Comparison of ENCODE assay signal across 11 cellular contexts in the genomic region with DNA sequence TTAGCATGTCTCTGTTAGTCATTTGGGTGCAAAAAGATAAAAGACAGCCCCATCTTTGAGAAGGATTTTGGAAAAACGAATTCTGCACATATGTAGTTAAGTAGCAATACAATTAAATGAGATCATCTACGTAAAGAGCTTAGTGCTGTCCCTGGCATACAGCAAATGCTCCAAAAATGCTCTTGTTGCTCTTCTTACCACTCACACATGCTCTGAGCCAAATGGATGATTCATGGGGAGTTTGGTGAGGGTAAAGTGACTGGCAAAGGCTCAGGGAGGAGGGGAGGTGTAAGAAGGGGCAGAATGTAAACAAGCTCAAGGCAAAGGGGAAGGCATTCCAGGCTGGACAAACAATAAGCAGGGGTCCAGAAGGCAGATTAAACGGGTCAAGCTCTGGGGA.
DNase-seq lines count a peak whose midpoint lies in the region; ATAC-seq and TF ChIP-seq lines count a peak whose summit lies in the region.
"Had no signal": no experiment of that assay in that cellular context is flagged by ENCODE, and none has a peak within 500 bp of the region (broad histone marks: within the 10 kb centered on the region; RNA-seq: fewer than 3 reads in every experiment).

No MANE protein-coding gene starts in this region.

- H3K4me2 ChIP-seq in GM23248 (ENCODE audit: unreplicated experiment) (peak overlapping the region; percentile 37), fibroblast of lung (ENCODE audit: extremely low read depth, insufficient read depth, low read length) (peak overlapping the region; percentile 52)

- no peak overlapping the region for H3K9ac ChIP-seq in GM23248
- no peak overlapping the region for H3K9ac ChIP-seq in fibroblast of lung (ENCODE audit: insufficient read depth, low read length)

- H2AFZ ChIP-seq in GM23248 (no peak overlapping the region), fibroblast of lung (ENCODE audit: low read length) (no peak overlapping the region)

- ATAC-seq in SK-N-SH treated with all-trans-retinoic acid at 6 μM for 48 hours: peak; percentile 98
- ATAC-seq: T-helper 17 cell had no signal

- in situ Hi-C loops in GM23248 (cut with MboI): no loop called here
- in situ Hi-C loops in HAP-1 (cut with MboI; ENCODE audit: low sequenced_read_pairs): no loop called here

- no peaks in the 10 kb centered on the region for H3K79me2 ChIP-seq in GM23248 (ENCODE audit: insufficient read depth)
- H3K79me2 ChIP-seq in fibroblast of lung (ENCODE audit: control insufficient read depth, insufficient read depth, low read length): no peaks in the 10 kb centered on the region

- H3K36me3 ChIP-seq in GM23248 (ENCODE audit: low read depth): no peaks in the 10 kb centered on the region
- H3K36me3 ChIP-seq in fibroblast of lung (ENCODE audit: control insufficient read depth, insufficient read depth, low read length): no peaks in the 10 kb centered on the region
- no peaks in the 10 kb centered on the region for H3K36me3 ChIP-seq in HAP-1 (replicated peaks)
- H3K36me3 ChIP-seq in suprapubic skin: no peaks in the 10 kb centered on the region

- peaks cover 15% of the 10 kb centered on the region for H3F3A ChIP-seq in GM23248 (ENCODE audit: insufficient read depth)

- TF ChIP-seq CTCF in fibroblast of lung (conservative IDR thresholded peaks at IDR 0.05 in 1 of 2, IDR thresholded peaks at IDR 0.05 in 1 of 2; ENCODE audit: low read depth in 1 of 2, low read length in 2 of 2): no peak
- TF ChIP-seq CTCF in suprapubic skin (IDR thresholded peaks at IDR 0.05): no peak

- H3K4me1 ChIP-seq in GM23248 (ENCODE audit: insufficient read depth) (peaks cover 18% of the 10 kb centered on the region), fibroblast of lung (ENCODE audit: control insufficient read depth, extremely low read depth, insufficient read depth, low read length) (peaks cover 9% of the 10 kb centered on the region), HAP-1 (no peaks in the 10 kb centered on the region), suprapubic skin (no peaks in the 10 kb centered on the region)

- H4K20me1 ChIP-seq in GM23248 (ENCODE audit: insufficient read depth) (no peaks in the 10 kb centered on the region), fibroblast of lung (ENCODE audit: control insufficient read depth, extremely low read depth, insufficient read depth, low read length) (no peaks in the 10 kb centered on the region)

- peak; percentile 93 for DNase-seq in GM23248
- peak; percentile 86 to 89 for DNase-seq in fibroblast of lung (ENCODE audit: low read depth in 2 of 2)
- peak; percentile 72 for DNase-seq in skeletal muscle cell (ENCODE audit: low read depth)
- no peak for DNase-seq in NCI-H1105 (lab: John Stamatoyannopoulos, UW)
- DNase-seq in HAP-1 (ENCODE audit: low spot score in 2 of 2): no peak
- DNase-seq in activated CD4-positive, alpha-beta T cell treated with anti-CD3 and anti-CD28 coated beads for 48 hours: no peak
- no peak for DNase-seq in suprapubic skin (ENCODE audit: low spot score in 2 of 2)
- DNase-seq: activated CD8-positive, alpha-beta memory T cell treated with anti-CD3 and anti-CD28 coated beads for 24 hours; DMS 273 treated with DMSO at 0.1 percent for 48 hours; T-helper 17 cell had no signal

- no peak overlapping the region for H3K4me3 ChIP-seq in GM23248
- H3K4me3 ChIP-seq in fibroblast of lung (replicated peaks in 1 of 4; ENCODE audit: control extremely low read depth in 1 of 4, insufficient read depth in 1 of 4, low read depth in 3 of 4, low read length in 4 of 4): no peak overlapping the region
- no peak overlapping the region for H3K4me3 ChIP-seq in skeletal muscle cell (ENCODE audit: low read depth, low read length)
- H3K4me3 ChIP-seq in HAP-1: no peak overlapping the region
- H3K4me3 ChIP-seq in suprapubic skin: no peak overlapping the region

- no peaks in the 10 kb centered on the region for H3K27me3 ChIP-seq in GM23248 (replicated peaks; ENCODE audit: insufficient read depth)
- H3K27me3 ChIP-seq in fibroblast of lung (ENCODE audit: control insufficient read depth, insufficient read depth, low read length): no peaks in the 10 kb centered on the region
- peaks cover 3% of the 10 kb centered on the region; the same call in 1 of the 2 replicates for H3K27me3 ChIP-seq in HAP-1 (ENCODE audit: low read depth)
- H3K27me3 ChIP-seq in suprapubic skin: no peaks in the 10 kb centered on the region

- no peaks in the 10 kb centered on the region for H3K9me2 ChIP-seq in GM23248 (ENCODE audit: insufficient read depth)

- no peak for TF ChIP-seq EP300 in suprapubic skin (IDR thresholded peaks at IDR 0.05)

- H3K9me3 ChIP-seq in GM23248 (ENCODE audit: low read depth): no peaks in the 10 kb centered on the region
- H3K9me3 ChIP-seq in fibroblast of lung (ENCODE audit: control insufficient read depth, insufficient read depth, low read depth, low read length): no peaks in the 10 kb centered on the region
- H3K9me3 ChIP-seq in HAP-1: no peaks in the 10 kb centered on the region
- H3K9me3 ChIP-seq in suprapubic skin: no peaks in the 10 kb centered on the region

- no peak for TF ChIP-seq POLR2A in suprapubic skin (IDR thresholded peaks at IDR 0.05)

- H3K27ac ChIP-seq in GM23248 (peak overlapping the region; percentile 49), fibroblast of lung (ENCODE audit: insufficient read depth, low read length) (peak overlapping the region; percentile 9), suprapubic skin (no peak overlapping the region)

- WGBS in GM23248 (ENCODE audit: low coverage in 1 of 2, low lambda C conversion rate in 2 of 2, missing lambda C conversion rate in 2 of 2), 2 experiments: 14 to 15% methylated on average over 3 of the region's 3 CpGs
- WGBS in suprapubic skin: 48% methylated on average over 3 of the region's 3 CpGs

TF ChIP-seq in SK-N-SH treated with all-trans-retinoic acid at 6 μM for 48 hours, 23 proteins besides CTCF, POLR2A, EP300 and RAD21:
- no peak for TF ChIP-seq ZNF565 (CRISPR knock-in tag; conservative IDR thresholded peaks at IDR 0.05; ENCODE audit: low read depth)
- TF ChIP-seq, protein P1, sequence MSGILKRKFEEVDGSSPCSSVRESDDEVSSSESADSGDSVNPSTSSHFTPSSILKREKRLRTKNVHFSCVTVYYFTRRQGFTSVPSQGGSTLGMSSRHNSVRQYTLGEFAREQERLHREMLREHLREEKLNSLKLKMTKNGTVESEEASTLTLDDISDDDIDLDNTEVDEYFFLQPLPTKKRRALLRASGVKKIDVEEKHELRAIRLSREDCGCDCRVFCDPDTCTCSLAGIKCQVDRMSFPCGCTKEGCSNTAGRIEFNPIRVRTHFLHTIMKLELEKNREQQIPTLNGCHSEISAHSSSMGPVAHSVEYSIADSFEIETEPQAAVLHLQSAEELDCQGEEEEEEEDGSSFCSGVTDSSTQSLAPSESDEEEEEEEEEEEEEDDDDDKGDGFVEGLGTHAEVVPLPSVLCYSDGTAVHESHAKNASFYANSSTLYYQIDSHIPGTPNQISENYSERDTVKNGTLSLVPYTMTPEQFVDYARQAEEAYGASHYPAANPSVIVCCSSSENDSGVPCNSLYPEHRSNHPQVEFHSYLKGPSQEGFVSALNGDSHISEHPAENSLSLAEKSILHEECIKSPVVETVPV (CRISPR knock-in tag; IDR thresholded peaks at IDR 0.05): no peak
- TF ChIP-seq ZFP3 (CRISPR knock-in tag; IDR thresholded peaks at IDR 0.05): peak; percentile 36; the same call in 1 of the 2 replicates
- no peak for TF ChIP-seq ARNTL (CRISPR knock-in tag; IDR thresholded peaks at IDR 0.05; ENCODE audit: borderline replicate concordance, low read depth)
- TF ChIP-seq ISL1 (CRISPR knock-in tag; IDR thresholded peaks at IDR 0.05): peak; percentile 73

Comparison
In these comparisons a context has a peak if more than half of its experiments do, and no peak if none do; other contexts are left out.
1. DNase-seq: peak in GM23248 (single experiment), fibroblast of lung (2 of 2) and skeletal muscle cell (single experiment); none in NCI-H1105 (single experiment), HAP-1 (0 of 2), activated CD4-positive, alpha-beta T cell treated with anti-CD3 and anti-CD28 coated beads for 48 hours (single experiment) and suprapubic skin (0 of 2).